ENCODE assay signal across 17 cellular contexts in genomic region chr2:121102949-121103348, GRCh38.
DNase-seq lines count a peak whose midpoint lies in the region; ATAC-seq and TF ChIP-seq lines count a peak whose summit lies in the region.
"Had no signal": no experiment of that assay in that cellular context is flagged by ENCODE, and none has a peak within 500 bp of the region (broad histone marks: within the 10 kb centered on the region; RNA-seq: fewer than 3 reads in every experiment).

No MANE protein-coding gene starts in this region.

- WGBS in aorta, 2 donors, result 69 to 80% methylated on average over 2 of the region's 2 CpGs

- peaks cover 8% of the 10 kb centered on the region for H3K4me1 Mint-ChIP-seq in nephron
- H3K4me1 Mint-ChIP-seq: B cell had no signal

- H3K36me3 Mint-ChIP-seq in nephron (ENCODE audit: low read depth), result no peaks in the 10 kb centered on the region
- H3K36me3 Mint-ChIP-seq: CD8-positive, alpha-beta T cell had no signal

- no peaks in the 10 kb centered on the region for H3K9me3 ChIP-seq in aorta (ENCODE audit: control insufficient read depth, low read length)
- H3K9me3 ChIP-seq: A549; BLaER1 treated with 17β-estradiol and CSF1 and Interleukin-3, amounts not matched to agents 10 nM and 100 nM; Caco-2 had no signal

- H3K36me3 ChIP-seq in aorta (ENCODE audit: control insufficient read depth in 1 of 2, insufficient read depth in 2 of 2, low read length in 1 of 2), result no peaks in the 10 kb centered on the region
- H3K36me3 ChIP-seq: BLaER1 treated with 17β-estradiol and CSF1 and Interleukin-3, amounts not matched to agents 10 nM and 100 nM had no signal

- no peak overlapping the region for H3K27ac ChIP-seq in aorta (ENCODE audit: low read depth in 1 of 2, low read length in 2 of 2)
- H3K27ac ChIP-seq: 22Rv1; A549; BLaER1 treated with 17β-estradiol and CSF1 and Interleukin-3, amounts not matched to agents 10 nM and 100 nM; C4-2B had no signal

- no peak for TF ChIP-seq CTCF in nephron (IDR thresholded peaks at IDR 0.05; ENCODE audit: unreplicated experiment in 3 of 3)

- peak; percentile 31 for DNase-seq in DMS79 (lab: John Stamatoyannopoulos, UW)
- peak; percentile 52 for DNase-seq in kidney tubule cell (ENCODE audit: low spot score)
- no peak for DNase-seq in aorta
- no peak for DNase-seq in NCI-H82 treated with DMSO at 0.1 percent for 48 hours (lab: John Stamatoyannopoulos, UW; ENCODE audit: unreplicated experiment)
- no peak for DNase-seq in pons (ENCODE audit: low spot score)
- DNase-seq: AML-193; Caco-2; Calu3; CD4-positive, alpha-beta T cell; CD8-positive, alpha-beta T cell; GF-D8 had no signal

- no peaks in the 10 kb centered on the region for H3K27me3 ChIP-seq in aorta (ENCODE audit: control insufficient read depth in 1 of 2, insufficient read depth in 2 of 2, low read length in 1 of 2)
- H3K27me3 ChIP-seq: BLaER1 treated with 17β-estradiol and CSF1 and Interleukin-3, amounts not matched to agents 10 nM and 100 nM had no signal

- no peak for ATAC-seq in aorta (ENCODE audit: low FRiP score)
- ATAC-seq: A549; CD8-positive, alpha-beta T cell had no signal

- H3K4me1 ChIP-seq in aorta (ENCODE audit: control insufficient read depth in 1 of 2, insufficient read depth in 2 of 2, low read length in 2 of 2), result no peaks in the 10 kb centered on the region
- H3K4me1 ChIP-seq: A549, Caco-2 had no signal

- H3K9me3 Mint-ChIP-seq in nephron, result no peaks in the 10 kb centered on the region
- H3K9me3 Mint-ChIP-seq: CD4-positive, alpha-beta T cell; CD8-positive, alpha-beta T cell had no signal

- no peak overlapping the region for H3K4me3 ChIP-seq in aorta (ENCODE audit: low read length in 2 of 2)
- H3K4me3 ChIP-seq: A549; BLaER1 treated with 17β-estradiol and CSF1 and Interleukin-3, amounts not matched to agents 10 nM and 100 nM had no signal

- intact Hi-C loops in aorta (cut with DNase I), result no loop called here

- H3K27me3 Mint-ChIP-seq in nephron (ENCODE audit: low read depth), result peaks cover 49% of the 10 kb centered on the region

- peak overlapping the region; percentile 53 to 90 (median 72) for H3K27ac Mint-ChIP-seq in nephron
- H3K27ac Mint-ChIP-seq: B cell; CD4-positive, alpha-beta T cell; CD8-positive, alpha-beta T cell had no signal

- no peak overlapping the region for H3K4me3 Mint-ChIP-seq in nephron
- H3K4me3 Mint-ChIP-seq: B cell; CD4-positive, alpha-beta T cell; CD8-positive, alpha-beta T cell had no signal

Comparison
In these comparisons a context has a peak if more than half of its experiments do, and no peak if none do; other contexts are left out.
1. DNase-seq: peak in DMS79 (single experiment) and kidney tubule cell (single experiment); none in aorta (0 of 2), NCI-H82 treated with DMSO at 0.1 percent for 48 hours (single experiment) and pons (single experiment).